In genomic region chr12:71475280-71475679, GRCh38 we compare ENCODE assay signal across 20 cellular contexts. TPM values are rescaled to one million over a fixed set of nuclear protein-coding genes. Genes with fewer than 3 reads are reported as not detected.
DNase-seq lines count a peak whose midpoint lies in the region; ATAC-seq, FAIRE-seq and TF ChIP-seq lines count a peak whose summit lies in the region.
"Had no signal": no experiment of that assay in that cellular context is flagged by ENCODE, and none has a peak within 500 bp of the region (broad histone marks: within the 10 kb centered on the region; RNA-seq: fewer than 3 reads in every experiment).

No MANE protein-coding gene starts in this region.

- intact Hi-C loops in A673 (cut with micrococcal nuclease; ENCODE audit: unreplicated experiment) = no loop called here
- intact Hi-C loops in pancreas (cut with DNase I) = no loop called here

- H3K27ac ChIP-seq in A673 (ENCODE audit: low read depth, low read length, poor library complexity, severe bottlenecking) (no peak overlapping the region), pancreas (no peak overlapping the region), RWPE1 (no peak overlapping the region)
- H3K27ac ChIP-seq: HL-60 had no signal

- no peak for ATAC-seq in pancreas
- ATAC-seq: Panc1 had no signal

- POLR2A ChIA-PET in A673 (lab: Charles Lee; ENCODE audit: low non-redundant PET) (interaction anchor here (0.5 kb wide), 1 partner anchor 140 kb away, joined by 4 read pairs; no protein-coding TSS in a partner anchor), HEK293T (lab: Yijun Ruan, JAX) (no interaction called here), RWPE1 (lab: Yijun Ruan, JAX; ENCODE audit: low non-redundant PET) (no interaction called here)

- TF ChIP-seq CTCF in A673 (conservative IDR thresholded peaks at IDR 0.05; ENCODE audit: low read depth, low read length) (no peak), chondrocyte (IDR thresholded peaks at IDR 0.05) (no peak), pancreas (IDR thresholded peaks at IDR 0.05) (no peak), RWPE1 (conservative IDR thresholded peaks at IDR 0.05; ENCODE audit: low read depth) (no peak)

- no TSS peak for BruUV-seq in A673 (replicated peaks; lab: Mats Ljungman, UMichigan)

- H3K27me3 Mint-ChIP-seq in chondrocyte (ENCODE audit: low read depth) = no peaks in the 10 kb centered on the region

- no peaks in the 10 kb centered on the region for H3K36me3 Mint-ChIP-seq in chondrocyte (ENCODE audit: low read depth)
- H3K36me3 Mint-ChIP-seq: memory B cell had no signal

- H3K27me3 ChIP-seq in A673 (replicated peaks; ENCODE audit: insufficient read depth, low read depth, low read length, poor library complexity) = no peaks in the 10 kb centered on the region
- H3K27me3 ChIP-seq in pancreas = no peaks in the 10 kb centered on the region

- H3K4me3 Mint-ChIP-seq in chondrocyte (ENCODE audit: unreplicated experiment) = no peak overlapping the region
- H3K4me3 Mint-ChIP-seq: activated CD4-positive, alpha-beta memory T cell treated with anti-CD3 and anti-CD28 coated beads, Interleukin-2, amount 10 ng/mL, durations not matched to agents 7 days and 5 days; endodermal cell; memory B cell had no signal

- no peak overlapping the region for H3K4me3 ChIP-seq in A673 (ENCODE audit: low read depth, low read length, poor library complexity, severe bottlenecking)
- H3K4me3 ChIP-seq in pancreas = no peak overlapping the region

- CTCF ChIA-PET in A673 (lab: Charles Lee) = no interaction called here
- CTCF ChIA-PET in HEK293T (lab: Yijun Ruan, JAX) = no interaction called here
- CTCF ChIA-PET in RWPE1 (lab: Yijun Ruan, JAX) = interaction anchor here (0.6 kb wide), 1 partner anchor 185 kb away, joined by 4 read pairs; no protein-coding TSS in a partner anchor

- H3K36me3 ChIP-seq in A673 (ENCODE audit: insufficient read depth, low read length, poor library complexity, severe bottlenecking) (no peaks in the 10 kb centered on the region), pancreas (no peaks in the 10 kb centered on the region)

- H3K4me1 ChIP-seq in A673 (ENCODE audit: insufficient read depth, low read length, poor library complexity, severe bottlenecking) = peaks cover 6% of the 10 kb centered on the region
- no peaks in the 10 kb centered on the region for H3K4me1 ChIP-seq in pancreas

- H3K9me3 ChIP-seq in A673 (ENCODE audit: low read depth, low read length, poor library complexity, severe bottlenecking) = no peaks in the 10 kb centered on the region
- no peaks in the 10 kb centered on the region for H3K9me3 ChIP-seq in pancreas

- H3K4me1 Mint-ChIP-seq in chondrocyte (ENCODE audit: low read depth) = peaks cover 66% of the 10 kb centered on the region
- H3K4me1 Mint-ChIP-seq: activated CD4-positive, alpha-beta memory T cell treated with anti-CD3 and anti-CD28 coated beads, Interleukin-2, amount 10 ng/mL, durations not matched to agents 7 days and 5 days; memory B cell had no signal

- DNase-seq in A673 (ENCODE audit: low spot score) = peak; percentile 47
- DNase-seq in HEK293T (ENCODE audit: extremely low spot score) = peak; percentile 16
- no peak for DNase-seq in chondrocyte (ENCODE audit: low spot score)
- DNase-seq in left kidney (ENCODE audit: low read depth, low spot score) = peak; percentile 15
- DNase-seq in GM19238 (ENCODE audit: insufficient read length, low spot score) = no peak
- DNase-seq in pancreas = no peak
- no peak for DNase-seq in RWPE1 (ENCODE audit: low spot score)
- DNase-seq in germinal center (ENCODE audit: low spot score) = no peak
- DNase-seq: activated CD4-positive, alpha-beta memory T cell treated with anti-CD3 and anti-CD28 coated beads, Interleukin-2, amount 10 ng/mL, durations not matched to agents 7 days and 5 days; activated effector memory CD4-positive, alpha-beta T cell treated with anti-CD3 and anti-CD28 coated beads, Interleukin-2, amount 50 U/mL, for 16 hours; DMS79 treated with DMSO at 0.1 percent for 48 hours; endodermal cell; occipital lobe; stimulated activated CD8-positive, alpha-beta memory T cell treated with anti-CD3 and anti-CD28 coated beads, Interleukin-4, amount 100 ng/mL, for 48 hours; T-helper 2 cell had no signal

- no peaks in the 10 kb centered on the region for H3K9me3 Mint-ChIP-seq in chondrocyte (ENCODE audit: low read depth)
- H3K9me3 Mint-ChIP-seq: activated CD4-positive, alpha-beta memory T cell treated with anti-CD3 and anti-CD28 coated beads, Interleukin-2, amount 10 ng/mL, durations not matched to agents 7 days and 5 days; endodermal cell; memory B cell had no signal

- 70 to 72% methylated on average over 5 of the region's 5 CpGs for WGBS in pancreas, 2 donors

- H3K27ac Mint-ChIP-seq in chondrocyte (ENCODE audit: unreplicated experiment) = peak overlapping the region; percentile 84
- H3K27ac Mint-ChIP-seq: activated CD4-positive, alpha-beta memory T cell treated with anti-CD3 and anti-CD28 coated beads, Interleukin-2, amount 10 ng/mL, durations not matched to agents 7 days and 5 days; endodermal cell; memory B cell had no signal

- FAIRE-seq in pancreas (lab: Jason Lieb, UNC) = no peak
- FAIRE-seq: bronchial epithelial cell, H54 had no signal

TF ChIP-seq in HEK293T, 16 proteins besides CTCF, POLR2A, EP300 and RAD21:
- TF ChIP-seq L3MBTL2 (conservative IDR thresholded peaks at IDR 0.05) (no peak), PKNOX1 (IDR thresholded peaks at IDR 0.05) (peak; percentile 25; the same call in 1 of the 2 replicates)

RNA-seq across cellular contexts. Expression of gene LGR5, which starts 35.7 kb away (rescaled TPM):
- total RNA-seq in A673 (2021) (4.5 and 5.5 TPM in 2 replicates), chondrocyte (13.8 to 31.0 TPM (median 14.3 TPM) in 3 replicates), pancreas (under 1 TPM in 3 of 6 donors, not detected in 3; 0.06 to 0.17 (median 0.12) TPM)
- polyA plus RNA-seq in pancreas = under 1 TPM in 1 of 2 donors, not detected in 1; 0.09 TPM
- total RNA-seq: activated CD4-positive, alpha-beta memory T cell treated with anti-CD3 and anti-CD28 coated beads, Interleukin-2, amount 10 ng/mL, durations not matched to agents 7 days and 5 days; bronchial epithelial cell; occipital lobe had no signal

Comparison
In these comparisons a context has a peak if more than half of its experiments do, and no peak if none do; other contexts are left out.
1. DNase-seq: peak in A673 (single experiment), HEK293T (single experiment) and left kidney (single experiment); none in chondrocyte (single experiment), GM19238 (single experiment), pancreas (0 of 6), RWPE1 (single experiment) and germinal center (single experiment).